ENCODE assay signal across 20 cellular contexts in genomic region chr5:135651156-135651555, GRCh38.
A peak's percentile ranks its signal among the peaks of the same experiment; 100 is the strongest.
DNase-seq lines count a peak whose midpoint lies in the region; ATAC-seq, FAIRE-seq and TF ChIP-seq lines count a peak whose summit lies in the region.
"Had no signal": no experiment of that assay in that cellular context is flagged by ENCODE, and none has a peak within 500 bp of the region (broad histone marks: within the 10 kb centered on the region; RNA-seq: fewer than 3 reads in every experiment).

No MANE protein-coding gene starts in this region.

- H3K27me3 Mint-ChIP-seq in MCF 10A (ENCODE audit: insufficient read depth, unreplicated experiment) = no peaks in the 10 kb centered on the region
- H3K27me3 Mint-ChIP-seq: CD4-positive, CD25-positive, alpha-beta regulatory T cell had no signal

- H3K4me3 ChIP-seq in breast epithelium = no peak overlapping the region
- H3K4me3 ChIP-seq in PC-3 (ENCODE audit: low read length) = no peak overlapping the region
- no peak overlapping the region for H3K4me3 ChIP-seq in fibroblast of mammary gland (ENCODE audit: control insufficient read depth, low read depth, low read length)
- no peak overlapping the region for H3K4me3 ChIP-seq in adrenal gland
- H3K4me3 ChIP-seq: ascending aorta had no signal

- BruUV-seq in MCF 10A (replicated peaks; lab: Mats Ljungman, UMichigan) = no TSS peak
- BruUV-seq in PC-3 (replicated peaks; lab: Mats Ljungman, UMichigan) = no TSS peak

- no peaks in the 10 kb centered on the region for H3K9me3 Mint-ChIP-seq in MCF 10A (ENCODE audit: unreplicated experiment)

- FAIRE-seq in urothelium cell line (lab: Jason Lieb, UNC) = peak; percentile 70
- FAIRE-seq: islet of Langerhans had no signal

- peaks cover 21% of the 10 kb centered on the region for H3K4me1 Mint-ChIP-seq in MCF 10A (ENCODE audit: insufficient read depth, unreplicated experiment)
- H3K4me1 Mint-ChIP-seq: CD4-positive, CD25-positive, alpha-beta regulatory T cell had no signal

- no peak overlapping the region for H3K9ac ChIP-seq in PC-3 (ENCODE audit: low read length)
- H3K9ac ChIP-seq: KMS-11 had no signal

- peak; percentile 99 for DNase-seq in MCF 10A (ENCODE audit: unreplicated experiment)
- DNase-seq in breast epithelium (ENCODE audit: low spot score in 2 of 2) = no peak
- DNase-seq in PC-3 = peak; percentile 62
- DNase-seq in fibroblast of mammary gland (ENCODE audit: low read depth) = peak; percentile 29
- DNase-seq in urothelium cell line (ENCODE audit: low spot score) = peak; percentile 88
- DNase-seq in adrenal gland = no peak
- no peak for DNase-seq in T1000 (lab: John Stamatoyannopoulos, UW)
- DNase-seq in SKM-1 treated with dmso at 0.1 percent for 144 hours (lab: John Stamatoyannopoulos, UW; ENCODE audit: unreplicated experiment) = no peak
- DNase-seq: activated CD8-positive, alpha-beta memory T cell treated with anti-CD3 and anti-CD28 coated beads for 24 hours; activated effector memory CD4-positive, alpha-beta T cell treated with anti-CD3 and anti-CD28 coated beads, Interleukin-2, amount 50 U/mL, for 16 hours; CD4-positive, CD25-positive, alpha-beta regulatory T cell; cortex of kidney; erythroblast; head of caudate nucleus; NCI-H1436; NCI-H524; stimulated activated naive CD4-positive, alpha-beta T cell had no signal

- TF ChIP-seq CTCF in MCF 10A (IDR thresholded peaks at IDR 0.05; ENCODE audit: unreplicated experiment) (no peak), breast epithelium (IDR thresholded peaks at IDR 0.05) (no peak), PC-3 (conservative IDR thresholded peaks at IDR 0.05; ENCODE audit: low read depth, low read length) (no peak), fibroblast of mammary gland (conservative IDR thresholded peaks at IDR 0.05; ENCODE audit: control insufficient read depth, insufficient read depth, low read depth, low read length) (no peak), adrenal gland (IDR thresholded peaks at IDR 0.05) (no peak)

- no peaks in the 10 kb centered on the region for H4K20me1 ChIP-seq in PC-3 (ENCODE audit: low read length)

- no peaks in the 10 kb centered on the region for H3F3A ChIP-seq in PC-3 (ENCODE audit: low read length, unreplicated experiment)

- H3K4me1 ChIP-seq in breast epithelium = no peaks in the 10 kb centered on the region
- H3K4me1 ChIP-seq in PC-3 (ENCODE audit: insufficient read depth, low read length) = no peaks in the 10 kb centered on the region
- H3K4me1 ChIP-seq in adrenal gland (replicated peaks in 1 of 2) = no peaks in the 10 kb centered on the region
- H3K4me1 ChIP-seq: ascending aorta had no signal

- CTCF ChIA-PET in MCF 10A (lab: Yijun Ruan, JAX) (interaction anchor here (0.9 to 2.9 kb wide), 11 partner anchors 11 to 100 kb away, joined by 3 to 22 read pairs (median 4); no protein-coding TSS in a partner anchor), PC-3 (lab: Charles Lee) (no interaction called here)

- H3K4me2 ChIP-seq in PC-3 (ENCODE audit: low read length) = no peak overlapping the region
- H3K4me2 ChIP-seq: KMS-11 had no signal

- POLR2A ChIA-PET in MCF 10A (lab: Yijun Ruan, JAX) (interaction anchor here (0.5 to 1.9 kb wide), 19 partner anchors 10 to 207 kb away, joined by 3 to 10 read pairs (median 3); partner anchors contain the start of gene CXCL14), PC-3 (lab: Charles Lee; ENCODE audit: unreplicated experiment) (no interaction called here)

- no peaks in the 10 kb centered on the region for H3K79me2 ChIP-seq in PC-3 (ENCODE audit: low read length)

- H3K27ac ChIP-seq in breast epithelium = no peak overlapping the region
- no peak overlapping the region for H3K27ac ChIP-seq in PC-3 (ENCODE audit: low read length)
- no peak overlapping the region for H3K27ac ChIP-seq in adrenal gland
- H3K27ac ChIP-seq: ascending aorta, KMS-11 had no signal

- no peaks in the 10 kb centered on the region for H3K27me3 ChIP-seq in breast epithelium
- peaks cover 27% of the 10 kb centered on the region for H3K27me3 ChIP-seq in PC-3 (ENCODE audit: low read length)
- H3K27me3 ChIP-seq in adrenal gland = no peaks in the 10 kb centered on the region
- H3K27me3 ChIP-seq: ascending aorta had no signal

- H3K27ac Mint-ChIP-seq in MCF 10A (ENCODE audit: low read depth, unreplicated experiment) = peak overlapping the region; percentile 29

- no peak for TF ChIP-seq POLR2A in breast epithelium (IDR thresholded peaks at IDR 0.05)
- TF ChIP-seq POLR2A in adrenal gland (IDR thresholded peaks at IDR 0.05) = no peak

- no peak overlapping the region for H3K4me3 Mint-ChIP-seq in MCF 10A (ENCODE audit: unreplicated experiment)
- H3K4me3 Mint-ChIP-seq: CD4-positive, CD25-positive, alpha-beta regulatory T cell had no signal

- H3K36me3 ChIP-seq in breast epithelium = no peaks in the 10 kb centered on the region
- H3K36me3 ChIP-seq in PC-3 (ENCODE audit: low read depth, low read length) = no peaks in the 10 kb centered on the region
- H3K36me3 ChIP-seq in adrenal gland (replicated peaks in 1 of 2) = no peaks in the 10 kb centered on the region
- H3K36me3 ChIP-seq: ascending aorta had no signal

- H3K36me3 Mint-ChIP-seq in MCF 10A (ENCODE audit: insufficient read depth, unreplicated experiment) = peaks cover 4% of the 10 kb centered on the region
- H3K36me3 Mint-ChIP-seq: CD4-positive, CD25-positive, alpha-beta regulatory T cell had no signal

- no peaks in the 10 kb centered on the region for H3K9me3 ChIP-seq in breast epithelium
- H3K9me3 ChIP-seq in PC-3 (ENCODE audit: low read length) = no peaks in the 10 kb centered on the region
- H3K9me3 ChIP-seq in adrenal gland (replicated peaks in 1 of 3) = no peaks in the 10 kb centered on the region
- H3K9me3 ChIP-seq: ascending aorta had no signal

- intact Hi-C loops in MCF 10A (cut with micrococcal nuclease) = no loop called here
- intact Hi-C loops in breast epithelium (cut with DNase I; ENCODE audit: low total_unique reads) = no loop called here
- intact Hi-C loops in PC-3 (cut with micrococcal nuclease) = no loop called here
- intact Hi-C loops in adrenal gland (cut with DNase I) = no loop called here

- no peaks in the 10 kb centered on the region for H3K9me2 ChIP-seq in PC-3 (replicated peaks; ENCODE audit: low read length)

- ATAC-seq in PC-3 = no peak

- no peak overlapping the region for H2AFZ ChIP-seq in PC-3 (ENCODE audit: low read length)

Comparison
In these comparisons a context has a peak if more than half of its experiments do, and no peak if none do; other contexts are left out.
1. DNase-seq: peak in MCF 10A (single experiment), PC-3 (single experiment), fibroblast of mammary gland (single experiment) and urothelium cell line (single experiment); none in breast epithelium (0 of 2), adrenal gland (0 of 7), T1000 (single experiment) and SKM-1 treated with dmso at 0.1 percent for 144 hours (single experiment).